Comparison of ENCODE assay signal across 18 cellular contexts in genomic region chr5:593511-593910, GRCh38. TPM values are rescaled to one million over a fixed set of nuclear protein-coding genes. Genes with fewer than 3 reads are reported as not detected.
DNase-seq lines count a peak whose midpoint lies in the region; ATAC-seq and TF ChIP-seq lines count a peak whose summit lies in the region.
"Had no signal": no experiment of that assay in that cellular context is flagged by ENCODE, and none has a peak within 500 bp of the region (broad histone marks: within the 10 kb centered on the region; RNA-seq: fewer than 3 reads in every experiment).

No MANE protein-coding gene starts in this region.

- no peak overlapping the region for H3K4me3 ChIP-seq in Peyer's patch
- H3K4me3 ChIP-seq in RWPE2 (ENCODE audit: severe bottlenecking), result no peak overlapping the region
- H3K4me3 ChIP-seq in spleen, result no peak overlapping the region
- H3K4me3 ChIP-seq: SJCRH30 had no signal

- DNase-seq in Peyer's patch (peak in 2 of 3 donors; percentile 10 to 38), RWPE2 (ENCODE audit: low spot score) (peak; percentile 49), islet precursor cell (peak; percentile 24), spleen (peak; percentile 36), UCSD-AML1 (lab: John Stamatoyannopoulos, UW; ENCODE audit: unreplicated experiment) (no peak), globus pallidus (ENCODE audit: low spot score) (no peak), NCI-H2227 (lab: John Stamatoyannopoulos, UW; ENCODE audit: unreplicated experiment) (no peak)
- DNase-seq: C1 segment of cervical spinal cord; CD8-positive, alpha-beta T cell; NCI-H1048; NCI-H1694; NCI-H2029 treated with DMSO at 0.1 percent for 48 hours; NCI-H2227 treated with DMSO at 0.1 percent for 48 hours; NCI-H510A; NCI-H774; SJCRH30 had no signal

- H3K36me3 ChIP-seq in Peyer's patch (no peaks in the 10 kb centered on the region), RWPE2 (ENCODE audit: low read depth) (no peaks in the 10 kb centered on the region), spleen (no peaks in the 10 kb centered on the region)
- H3K36me3 ChIP-seq: SJCRH30 had no signal

- H3K9me3 ChIP-seq in Peyer's patch (no peaks in the 10 kb centered on the region), RWPE2 (ENCODE audit: severe bottlenecking) (peaks cover 3% of the 10 kb centered on the region), spleen (peaks cover 0 to 9% (median 0%) of the 10 kb centered on the region in 8 donors)
- H3K9me3 ChIP-seq: SJCRH30 had no signal

- H3K27ac ChIP-seq in Peyer's patch (no peak overlapping the region), RWPE2 (ENCODE audit: poor library complexity, severe bottlenecking) (no peak overlapping the region), spleen (no peak overlapping the region)
- H3K27ac ChIP-seq: SJCRH30 had no signal

- H3K4me1 ChIP-seq in Peyer's patch (no peaks in the 10 kb centered on the region), RWPE2 (ENCODE audit: insufficient read depth, poor library complexity, severe bottlenecking) (no peaks in the 10 kb centered on the region), spleen (no peaks in the 10 kb centered on the region)
- H3K4me1 ChIP-seq: Caco-2 had no signal

- no peaks in the 10 kb centered on the region for H3K27me3 ChIP-seq in Peyer's patch
- peaks cover 65% of the 10 kb centered on the region for H3K27me3 ChIP-seq in RWPE2 (ENCODE audit: insufficient read depth, poor library complexity, severe bottlenecking)
- H3K27me3 ChIP-seq in spleen (replicated peaks in 1 of 7), result peaks cover 0 to 69% (median 18%) of the 10 kb centered on the region in 7 donors
- H3K27me3 ChIP-seq: SJCRH30 had no signal

- no peak for TF ChIP-seq CTCF in Peyer's patch (IDR thresholded peaks at IDR 0.05)
- no peak for TF ChIP-seq CTCF in RWPE2 (IDR thresholded peaks at IDR 0.05; ENCODE audit: poor library complexity, severe bottlenecking)
- TF ChIP-seq CTCF in spleen (IDR thresholded peaks at IDR 0.05 in 8 of 11, conservative IDR thresholded peaks at IDR 0.05 in 3 of 11), result no peak

- TF ChIP-seq POLR2A in Peyer's patch (IDR thresholded peaks at IDR 0.05), result no peak
- TF ChIP-seq POLR2A in spleen (IDR thresholded peaks at IDR 0.05), result no peak

- intact Hi-C loops in spleen (cut with DNase I; ENCODE audit: low total_unique reads), result no loop called here

- WGBS in spleen, 5 donors, result 77 to 85% (median 79%) methylated on average over 7 to 8 of the region's 8 CpGs

- no peak for ATAC-seq in RWPE2 (ENCODE audit: low read depth)
- ATAC-seq: CD8-positive, alpha-beta T cell; Right ventricle myocardium inferior had no signal

RNA-seq across cellular contexts. Expression of gene CEP72, which starts 18.6 kb away (rescaled TPM):
- 10 to 100 TPM in 1 of 4 donors, 1 to 10 TPM in 3; 2.2 to 33.8 (median 4.5) TPM for total RNA-seq in Peyer's patch
- total RNA-seq in spleen, result 10 to 100 TPM in 4 of 7 donors, 1 to 10 TPM in 3; 8.5 to 13.1 (median 10.4) TPM
- 1 to 10 TPM; 2.1 to 4.5 (median 2.9) TPM for polyA plus RNA-seq in spleen

Comparison
In these comparisons a context has a peak if more than half of its experiments do, and no peak if none do; other contexts are left out.
1. DNase-seq: peak in Peyer's patch (2 of 3), RWPE2 (single experiment), islet precursor cell (single experiment) and spleen (single experiment); none in UCSD-AML1 (single experiment), globus pallidus (single experiment) and NCI-H2227 (single experiment).